ENCODE assay signal across 8 cellular contexts in genomic region chr16:7025616-7026190, GRCh38.
DNase-seq lines count a peak whose midpoint lies in the region; ATAC-seq and TF ChIP-seq lines count a peak whose summit lies in the region.

No MANE protein-coding gene starts in this region.

- H3K4me1 Mint-ChIP-seq in osteocyte (ENCODE audit: unreplicated experiment): no peaks in the 10 kb centered on the region

- H3K9me3 Mint-ChIP-seq in osteocyte (ENCODE audit: unreplicated experiment): peaks cover 14% of the 10 kb centered on the region

- no peaks in the 10 kb centered on the region for H3K27me3 Mint-ChIP-seq in osteocyte (ENCODE audit: unreplicated experiment)

- H3K36me3 Mint-ChIP-seq in osteocyte (ENCODE audit: unreplicated experiment): no peaks in the 10 kb centered on the region

- TF ChIP-seq POLR2A in erythroblast (IDR thresholded peaks at IDR 0.05; ENCODE audit: low read length): no peak

- ATAC-seq in GM21723 (IDR thresholded peaks at IDR 0.05; ENCODE audit: unreplicated experiment) (no peak), GM21360 (IDR thresholded peaks at IDR 0.05; ENCODE audit: unreplicated experiment) (no peak)

- no peak overlapping the region for H3K27ac Mint-ChIP-seq in osteocyte (ENCODE audit: unreplicated experiment)

- peak; percentile 18 for TF ChIP-seq CTCF in osteocyte (IDR thresholded peaks at IDR 0.05)

- peak; percentile 34 to 51 for DNase-seq in NCI-H524 (lab: John Stamatoyannopoulos, UW)
- DNase-seq in NCI-H524 treated with DMSO at 0.1 percent for 48 hours (lab: John Stamatoyannopoulos, UW): no peak
- peak; percentile 0 for DNase-seq in LHCN-M2 (ENCODE audit: low read depth)
- DNase-seq in RPMI8226: peak; percentile 75
- peak; percentile 42 to 71 for DNase-seq in erythroblast (lab: John Stamatoyannopoulos, UW)
- DNase-seq in osteocyte (ENCODE audit: extremely low spot score, unreplicated experiment): no peak

- H3K4me3 Mint-ChIP-seq in osteocyte (ENCODE audit: unreplicated experiment): no peak overlapping the region

Comparison
In these comparisons a context has a peak if more than half of its experiments do, and no peak if none do; other contexts are left out.
1. DNase-seq: peak in NCI-H524 (2 of 2), LHCN-M2 (single experiment), RPMI8226 (single experiment) and erythroblast (2 of 2); none in NCI-H524 treated with DMSO at 0.1 percent for 48 hours (single experiment) and osteocyte (single experiment).